9 cellular contexts compared by ENCODE assay signal in genomic region chr17:36463916-36464764, GRCh38. TPM values are rescaled to one million over a fixed set of nuclear protein-coding genes. Genes with fewer than 3 reads are reported as not detected.
A peak's percentile ranks its signal among the peaks of the same experiment; 100 is the strongest.
DNase-seq lines count a peak whose midpoint lies in the region; FAIRE-seq and TF ChIP-seq lines count a peak whose summit lies in the region.
"Had no signal": no experiment of that assay in that cellular context is flagged by ENCODE, and none has a peak within 500 bp of the region (broad histone marks: within the 10 kb centered on the region; RNA-seq: fewer than 3 reads in every experiment).

No MANE protein-coding gene starts in this region.

- 14% methylated on average over 47 of the region's 54 CpGs for WGBS in suprapubic skin

- TF ChIP-seq CTCF in astrocyte of the spinal cord (IDR thresholded peaks at IDR 0.05; ENCODE audit: low read depth, low read length) (no peak), suprapubic skin (IDR thresholded peaks at IDR 0.05) (no peak)

- in situ Hi-C loops in astrocyte of the spinal cord (cut with HindIII; ENCODE audit: low sequenced_read_pairs) = no loop called here

- no peaks in the 10 kb centered on the region for H3K9me3 ChIP-seq in suprapubic skin

- DNase-seq in NCI-H510A treated with DMSO at 0.1 percent for 48 hours (lab: John Stamatoyannopoulos, UW) = peak; percentile 13
- DNase-seq in NCI-H510A (lab: John Stamatoyannopoulos, UW) = no peak
- peak; percentile 55 for DNase-seq in RCC 7860 (ENCODE audit: low spot score)
- DNase-seq in astrocyte of the spinal cord (ENCODE audit: low read depth, low spot score) = peak; percentile 72
- DNase-seq in kidney glomerular epithelial cell (lab: John Stamatoyannopoulos, UW) = peak; percentile 57
- peak; percentile 53 to 61 for DNase-seq in stimulated activated CD4-positive, alpha-beta T cell treated with anti-CD3 and anti-CD28 coated beads, Interleukin-4, amount 100 ng/mL, for 48 hours (ENCODE audit: low read depth in 2 of 2)
- DNase-seq in suprapubic skin (ENCODE audit: low spot score in 2 of 2) = no peak
- no peak for DNase-seq in NCI-H2196 (lab: John Stamatoyannopoulos, UW; ENCODE audit: unreplicated experiment)

- H3K4me1 ChIP-seq in suprapubic skin = no peaks in the 10 kb centered on the region

- no peak for FAIRE-seq in RCC 7860 (lab: Jason Lieb, UNC)
- FAIRE-seq: TTC549 had no signal

- no peak for TF ChIP-seq EP300 in suprapubic skin (IDR thresholded peaks at IDR 0.05)

- H3K4me3 ChIP-seq in astrocyte of the spinal cord (ENCODE audit: low read depth, low read length) (no peak overlapping the region), suprapubic skin (no peak overlapping the region)

- peaks cover 69% of the 10 kb centered on the region for H3K27me3 ChIP-seq in suprapubic skin

- TF ChIP-seq POLR2A in suprapubic skin (IDR thresholded peaks at IDR 0.05) = no peak

- H3K36me3 ChIP-seq in suprapubic skin = no peaks in the 10 kb centered on the region

- no peak overlapping the region for H3K27ac ChIP-seq in suprapubic skin

RNA-seq across cellular contexts. Expression of gene ZNHIT3, which starts 22.3 kb away (rescaled TPM):
- 10 to 100 TPM; 19.7 to 34.5 (median 26.3) TPM for total RNA-seq in suprapubic skin

Comparison
In these comparisons a context has a peak if more than half of its experiments do, and no peak if none do; other contexts are left out.
1. DNase-seq: peak in NCI-H510A treated with DMSO at 0.1 percent for 48 hours (single experiment), RCC 7860 (single experiment), astrocyte of the spinal cord (single experiment), kidney glomerular epithelial cell (single experiment) and stimulated activated CD4-positive, alpha-beta T cell treated with anti-CD3 and anti-CD28 coated beads, Interleukin-4, amount 100 ng/mL, for 48 hours (2 of 2); none in NCI-H510A (single experiment), suprapubic skin (0 of 2) and NCI-H2196 (single experiment).